In genomic region chr1:46394108-46394871, GRCh38 we compare ENCODE assay signal across 1 cellular context.
TF ChIP-seq lines count a peak whose summit lies in the region.

FAAH (plus strand) TSS chr1:46394317; CDS start chr1:46394349, 32 bp downstream.

TF ChIP-seq in K562, 482 proteins besides CTCF, POLR2A, EP300 and RAD21 (continued from another document):
- TF ChIP-seq, protein P1, sequence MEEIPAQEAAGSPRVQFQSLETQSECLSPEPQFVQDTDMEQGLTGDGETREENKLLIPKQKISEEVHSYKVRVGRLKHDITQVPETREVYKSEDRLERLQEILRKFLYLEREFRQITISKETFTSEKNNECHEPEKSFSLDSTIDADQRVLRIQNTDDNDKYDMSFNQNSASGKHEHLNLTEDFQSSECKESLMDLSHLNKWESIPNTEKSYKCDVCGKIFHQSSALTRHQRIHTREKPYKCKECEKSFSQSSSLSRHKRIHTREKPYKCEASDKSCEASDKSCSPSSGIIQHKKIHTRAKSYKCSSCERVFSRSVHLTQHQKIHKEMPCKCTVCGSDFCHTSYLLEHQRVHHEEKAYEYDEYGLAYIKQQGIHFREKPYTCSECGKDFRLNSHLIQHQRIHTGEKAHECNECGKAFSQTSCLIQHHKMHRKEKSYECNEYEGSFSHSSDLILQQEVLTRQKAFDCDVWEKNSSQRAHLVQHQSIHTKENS (CRISPR knock-in tag; IDR thresholded peaks at IDR 0.05) = no peak
- TF ChIP-seq TEAD4 (IDR thresholded peaks at IDR 0.05; ENCODE audit: low read length) (no peak), TEAD4 (CRISPR knock-in tag; IDR thresholded peaks at IDR 0.05; ENCODE audit: borderline replicate concordance) (no peak), MECOM (CRISPR knock-in tag; IDR thresholded peaks at IDR 0.05) (no peak), NR2C1 (IDR thresholded peaks at IDR 0.05) (no peak), NR2C1 (tag; IDR thresholded peaks at IDR 0.05) (no peak), CREB5 (CRISPR knock-in tag; IDR thresholded peaks at IDR 0.05) (no peak)
- TF ChIP-seq, protein P2, sequence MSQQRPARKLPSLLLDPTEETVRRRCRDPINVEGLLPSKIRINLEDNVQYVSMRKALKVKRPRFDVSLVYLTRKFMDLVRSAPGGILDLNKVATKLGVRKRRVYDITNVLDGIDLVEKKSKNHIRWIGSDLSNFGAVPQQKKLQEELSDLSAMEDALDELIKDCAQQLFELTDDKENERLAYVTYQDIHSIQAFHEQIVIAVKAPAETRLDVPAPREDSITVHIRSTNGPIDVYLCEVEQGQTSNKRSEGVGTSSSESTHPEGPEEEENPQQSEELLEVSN (IDR thresholded peaks at IDR 0.05; ENCODE audit: borderline replicate concordance in 1 of 2, extremely low read depth in 1 of 2, insufficient read depth in 1 of 2, insufficient read length in 1 of 2, low read depth in 1 of 2, low read length in 1 of 2, poor library complexity in 1 of 2, severe bottlenecking in 1 of 2) = peak in 1 of 2 experiments; percentile 43
